ENCODE assay signal across 1 cellular context in the genomic region with DNA sequence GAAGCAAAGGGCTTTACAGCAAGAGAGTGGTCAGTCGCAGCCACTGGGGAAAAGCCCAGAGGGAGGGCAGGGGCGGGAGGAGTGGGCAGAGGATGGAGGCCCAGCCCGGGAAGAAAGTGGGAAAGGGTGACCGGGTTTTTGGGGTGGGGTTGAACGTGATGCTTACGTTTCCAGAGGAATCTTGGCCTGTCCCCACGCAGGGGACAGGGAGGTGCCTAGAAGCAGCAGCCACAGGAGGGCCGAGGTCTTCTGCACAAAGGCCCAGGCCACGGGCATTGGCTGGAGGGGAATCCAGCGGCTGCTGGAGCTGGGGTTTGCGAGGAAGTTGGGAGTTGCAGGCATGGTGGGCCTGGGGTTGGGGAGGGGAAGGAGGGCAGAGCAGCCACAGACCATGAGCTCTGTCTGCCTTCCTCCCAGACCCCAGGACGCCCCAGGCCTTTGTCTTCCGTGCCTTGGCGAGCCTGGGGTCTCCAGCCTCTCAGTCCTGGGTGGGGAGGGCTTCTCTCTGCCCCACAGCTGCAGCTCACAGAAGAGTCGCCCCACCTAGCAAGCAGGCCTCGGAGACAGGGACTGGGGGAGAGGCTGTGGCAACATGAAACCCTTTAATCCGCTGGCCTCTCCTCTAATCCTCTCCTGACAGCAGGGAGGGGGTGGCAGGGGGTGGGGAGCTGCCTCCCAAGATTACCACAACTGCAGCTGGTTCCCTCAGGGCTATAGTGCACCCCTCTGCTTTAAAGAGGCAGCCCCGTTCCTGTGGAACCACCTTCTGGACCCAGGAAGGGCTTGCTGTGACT.
TF ChIP-seq lines count a peak whose summit lies in the region.

A gene with protein sequence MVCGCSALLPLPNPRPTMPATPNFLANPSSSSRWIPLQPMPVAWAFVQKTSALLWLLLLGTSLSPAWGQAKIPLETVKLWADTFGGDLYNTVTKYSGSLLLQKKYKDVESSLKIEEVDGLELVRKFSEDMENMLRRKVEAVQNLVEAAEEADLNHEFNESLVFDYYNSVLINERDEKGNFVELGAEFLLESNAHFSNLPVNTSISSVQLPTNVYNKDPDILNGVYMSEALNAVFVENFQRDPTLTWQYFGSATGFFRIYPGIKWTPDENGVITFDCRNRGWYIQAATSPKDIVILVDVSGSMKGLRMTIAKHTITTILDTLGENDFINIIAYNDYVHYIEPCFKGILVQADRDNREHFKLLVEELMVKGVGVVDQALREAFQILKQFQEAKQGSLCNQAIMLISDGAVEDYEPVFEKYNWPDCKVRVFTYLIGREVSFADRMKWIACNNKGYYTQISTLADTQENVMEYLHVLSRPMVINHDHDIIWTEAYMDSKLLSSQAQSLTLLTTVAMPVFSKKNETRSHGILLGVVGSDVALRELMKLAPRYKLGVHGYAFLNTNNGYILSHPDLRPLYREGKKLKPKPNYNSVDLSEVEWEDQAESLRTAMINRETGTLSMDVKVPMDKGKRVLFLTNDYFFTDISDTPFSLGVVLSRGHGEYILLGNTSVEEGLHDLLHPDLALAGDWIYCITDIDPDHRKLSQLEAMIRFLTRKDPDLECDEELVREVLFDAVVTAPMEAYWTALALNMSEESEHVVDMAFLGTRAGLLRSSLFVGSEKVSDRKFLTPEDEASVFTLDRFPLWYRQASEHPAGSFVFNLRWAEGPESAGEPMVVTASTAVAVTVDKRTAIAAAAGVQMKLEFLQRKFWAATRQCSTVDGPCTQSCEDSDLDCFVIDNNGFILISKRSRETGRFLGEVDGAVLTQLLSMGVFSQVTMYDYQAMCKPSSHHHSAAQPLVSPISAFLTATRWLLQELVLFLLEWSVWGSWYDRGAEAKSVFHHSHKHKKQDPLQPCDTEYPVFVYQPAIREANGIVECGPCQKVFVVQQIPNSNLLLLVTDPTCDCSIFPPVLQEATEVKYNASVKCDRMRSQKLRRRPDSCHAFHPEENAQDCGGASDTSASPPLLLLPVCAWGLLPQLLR (minus strand): TSS at position 572 of the 794 bp plus-strand sequence. CDS start 179 bp downstream, at position 393.

TF ChIP-seq in liver, 16 proteins besides CTCF, POLR2A, EP300 and RAD21 (continued from another document):
- TF ChIP-seq, protein P1, sequence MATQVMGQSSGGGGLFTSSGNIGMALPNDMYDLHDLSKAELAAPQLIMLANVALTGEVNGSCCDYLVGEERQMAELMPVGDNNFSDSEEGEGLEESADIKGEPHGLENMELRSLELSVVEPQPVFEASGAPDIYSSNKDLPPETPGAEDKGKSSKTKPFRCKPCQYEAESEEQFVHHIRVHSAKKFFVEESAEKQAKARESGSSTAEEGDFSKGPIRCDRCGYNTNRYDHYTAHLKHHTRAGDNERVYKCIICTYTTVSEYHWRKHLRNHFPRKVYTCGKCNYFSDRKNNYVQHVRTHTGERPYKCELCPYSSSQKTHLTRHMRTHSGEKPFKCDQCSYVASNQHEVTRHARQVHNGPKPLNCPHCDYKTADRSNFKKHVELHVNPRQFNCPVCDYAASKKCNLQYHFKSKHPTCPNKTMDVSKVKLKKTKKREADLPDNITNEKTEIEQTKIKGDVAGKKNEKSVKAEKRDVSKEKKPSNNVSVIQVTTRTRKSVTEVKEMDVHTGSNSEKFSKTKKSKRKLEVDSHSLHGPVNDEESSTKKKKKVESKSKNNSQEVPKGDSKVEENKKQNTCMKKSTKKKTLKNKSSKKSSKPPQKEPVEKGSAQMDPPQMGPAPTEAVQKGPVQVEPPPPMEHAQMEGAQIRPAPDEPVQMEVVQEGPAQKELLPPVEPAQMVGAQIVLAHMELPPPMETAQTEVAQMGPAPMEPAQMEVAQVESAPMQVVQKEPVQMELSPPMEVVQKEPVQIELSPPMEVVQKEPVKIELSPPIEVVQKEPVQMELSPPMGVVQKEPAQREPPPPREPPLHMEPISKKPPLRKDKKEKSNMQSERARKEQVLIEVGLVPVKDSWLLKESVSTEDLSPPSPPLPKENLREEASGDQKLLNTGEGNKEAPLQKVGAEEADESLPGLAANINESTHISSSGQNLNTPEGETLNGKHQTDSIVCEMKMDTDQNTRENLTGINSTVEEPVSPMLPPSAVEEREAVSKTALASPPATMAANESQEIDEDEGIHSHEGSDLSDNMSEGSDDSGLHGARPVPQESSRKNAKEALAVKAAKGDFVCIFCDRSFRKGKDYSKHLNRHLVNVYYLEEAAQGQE (IDR thresholded peaks at IDR 0.05): no peak
- TF ChIP-seq RXRA (IDR thresholded peaks at IDR 0.05): no peak
- TF ChIP-seq HNF4A (conservative IDR thresholded peaks at IDR 0.05): no peak
- no peak for TF ChIP-seq FOXA2 (IDR thresholded peaks at IDR 0.05)
- no peak for TF ChIP-seq YY1 (IDR thresholded peaks at IDR 0.05)
- TF ChIP-seq HNF4G (IDR thresholded peaks at IDR 0.05): no peak
- TF ChIP-seq GABPA (IDR thresholded peaks at IDR 0.05 in 1 of 2, conservative IDR thresholded peaks at IDR 0.05 in 1 of 2): no peak
